ENCODE assay signal across 19 cellular contexts in the genomic region with DNA sequence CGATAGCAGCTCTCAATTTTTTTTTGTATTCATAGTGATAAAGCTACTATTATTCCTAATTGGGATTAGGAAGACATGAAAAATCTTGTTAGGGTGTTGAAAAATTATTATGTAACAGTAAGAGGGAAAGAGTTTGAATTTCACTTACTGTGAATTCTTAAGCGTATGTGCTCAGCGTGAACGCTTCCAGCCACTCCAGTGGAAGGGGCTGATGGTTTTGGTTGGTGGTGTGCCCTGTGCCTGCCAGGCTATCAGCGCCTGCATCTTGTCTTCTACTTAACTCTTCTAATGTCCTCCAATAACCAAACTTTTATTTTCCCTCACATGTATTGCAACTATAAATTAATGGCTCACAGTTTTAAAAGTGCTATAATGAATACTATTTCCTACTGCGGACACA. TPM values are rescaled to one million over a fixed set of nuclear protein-coding genes. Genes with fewer than 3 reads are reported as not detected.
DNase-seq lines count a peak whose midpoint lies in the region; ATAC-seq and TF ChIP-seq lines count a peak whose summit lies in the region.
"Had no signal": no experiment of that assay in that cellular context is flagged by ENCODE, and none has a peak within 500 bp of the region (broad histone marks: within the 10 kb centered on the region; RNA-seq: fewer than 3 reads in every experiment).

No MANE protein-coding gene starts in this region.

- DNase-seq in HFFc6 (no peak), esophagus muscularis mucosa (ENCODE audit: extremely low spot score) (no peak), hepatocyte (ENCODE audit: low spot score) (no peak), progenitor cell of endocrine pancreas (ENCODE audit: low spot score, unreplicated experiment) (no peak), foreskin melanocyte (no peak)
- no peak for DNase-seq in activated naive CD8-positive, alpha-beta T cell treated with anti-CD3 and anti-CD28 coated beads, Interleukin-2, amount 50 U/mL, for 24 hours
- no peak for DNase-seq in central memory CD4-positive, alpha-beta T cell
- DNase-seq: activated CD8-positive, alpha-beta T cell treated with anti-CD3 and anti-CD28 coated beads, Interleukin-2, amount 10 ng/mL, durations not matched to agents 7 days and 5 days; CD4-positive, alpha-beta T cell; cerebellar nuclear complex; effector memory CD8-positive, alpha-beta T cell; Karpas-422; left lung; NCI-H1092 treated with DMSO at 0.1 percent for 48 hours; NCI-H524 treated with DMSO at 0.1 percent for 48 hours; occipital lobe; SIG-M5; stimulated activated CD8-positive, alpha-beta memory T cell treated with anti-CD3 and anti-CD28 coated beads, Interleukin-4, amount 100 ng/mL, for 48 hours had no signal

- TF ChIP-seq POLR2A in esophagus muscularis mucosa (IDR thresholded peaks at IDR 0.05; ENCODE audit: low read depth), result no peak

- TF ChIP-seq CTCF in HFFc6 (IDR thresholded peaks at IDR 0.05) (no peak), esophagus muscularis mucosa (IDR thresholded peaks at IDR 0.05) (no peak), hepatocyte (IDR thresholded peaks at IDR 0.05; ENCODE audit: poor library complexity) (no peak), progenitor cell of endocrine pancreas (IDR thresholded peaks at IDR 0.05; ENCODE audit: unreplicated experiment) (no peak)

- intact Hi-C loops in esophagus muscularis mucosa (cut with DNase I), result loop anchor here (10.0 kb wide), 1 partner anchor 523 kb away; no protein-coding TSS in a partner anchor

- H3K4me3 Mint-ChIP-seq in HFFc6 (peak overlapping the region; percentile 39; the same call in 1 of the 2 replicates), progenitor cell of endocrine pancreas (ENCODE audit: low read depth) (no peak overlapping the region)
- no peak overlapping the region for H3K4me3 Mint-ChIP-seq in activated naive CD8-positive, alpha-beta T cell treated with anti-CD3 and anti-CD28 coated beads, Interleukin-2, amount 50 U/mL, for 24 hours
- H3K4me3 Mint-ChIP-seq: activated CD8-positive, alpha-beta T cell treated with anti-CD3 and anti-CD28 coated beads, Interleukin-2, amount 10 ng/mL, durations not matched to agents 7 days and 5 days; CD4-positive, alpha-beta T cell; effector memory CD8-positive, alpha-beta T cell had no signal

- no peak overlapping the region for H2AFZ ChIP-seq in hepatocyte

- H3K4me1 Mint-ChIP-seq in HFFc6 (ENCODE audit: low read depth), result peaks cover 62% of the 10 kb centered on the region
- H3K4me1 Mint-ChIP-seq in activated naive CD8-positive, alpha-beta T cell treated with anti-CD3 and anti-CD28 coated beads, Interleukin-2, amount 50 U/mL, for 24 hours, result peaks cover 2% of the 10 kb centered on the region
- peaks cover 30% of the 10 kb centered on the region for H3K4me1 Mint-ChIP-seq in progenitor cell of endocrine pancreas (ENCODE audit: low read depth)

- no peak for TF ChIP-seq EP300 in esophagus muscularis mucosa (IDR thresholded peaks at IDR 0.05)

- no peaks in the 10 kb centered on the region for H3K9me2 ChIP-seq in hepatocyte (replicated peaks; ENCODE audit: insufficient read depth)

- no peak for ATAC-seq in activated naive CD8-positive, alpha-beta T cell treated with anti-CD3 and anti-CD28 coated beads, Interleukin-2, amount 50 U/mL, for 24 hours
- ATAC-seq: activated CD8-positive, alpha-beta T cell treated with anti-CD3 and anti-CD28 coated beads, Interleukin-2, amount 10 ng/mL, durations not matched to agents 7 days and 5 days; effector memory CD8-positive, alpha-beta T cell; left lung had no signal

- H3K27ac Mint-ChIP-seq in HFFc6, result peak overlapping the region; percentile 90
- no peak overlapping the region for H3K27ac Mint-ChIP-seq in activated naive CD8-positive, alpha-beta T cell treated with anti-CD3 and anti-CD28 coated beads, Interleukin-2, amount 50 U/mL, for 24 hours
- H3K27ac Mint-ChIP-seq in progenitor cell of endocrine pancreas, result no peak overlapping the region
- H3K27ac Mint-ChIP-seq: activated CD8-positive, alpha-beta T cell treated with anti-CD3 and anti-CD28 coated beads, Interleukin-2, amount 10 ng/mL, durations not matched to agents 7 days and 5 days; CD4-positive, alpha-beta T cell; effector memory CD8-positive, alpha-beta T cell had no signal

- H3K27me3 Mint-ChIP-seq in HFFc6 (ENCODE audit: insufficient read depth) (no peaks in the 10 kb centered on the region; the same call in 1 of the 2 replicates), progenitor cell of endocrine pancreas (no peaks in the 10 kb centered on the region)
- no peaks in the 10 kb centered on the region for H3K27me3 Mint-ChIP-seq in activated naive CD8-positive, alpha-beta T cell treated with anti-CD3 and anti-CD28 coated beads, Interleukin-2, amount 50 U/mL, for 24 hours
- H3K27me3 Mint-ChIP-seq: CD4-positive, alpha-beta T cell; effector memory CD8-positive, alpha-beta T cell had no signal

- H3K9me3 Mint-ChIP-seq in HFFc6, result no peaks in the 10 kb centered on the region
- H3K9me3 Mint-ChIP-seq in activated naive CD8-positive, alpha-beta T cell treated with anti-CD3 and anti-CD28 coated beads, Interleukin-2, amount 50 U/mL, for 24 hours, result no peaks in the 10 kb centered on the region
- no peaks in the 10 kb centered on the region for H3K9me3 Mint-ChIP-seq in progenitor cell of endocrine pancreas (ENCODE audit: low read depth)
- H3K9me3 Mint-ChIP-seq: CD4-positive, alpha-beta T cell; effector memory CD8-positive, alpha-beta T cell had no signal

- H4K20me1 ChIP-seq in hepatocyte (ENCODE audit: insufficient read depth, poor library complexity, severe bottlenecking), result no peaks in the 10 kb centered on the region

- peaks cover 32 to 87% (median 74%) of the 10 kb centered on the region in 4 donors for H3K4me1 ChIP-seq in esophagus muscularis mucosa
- H3K4me1 ChIP-seq in hepatocyte (ENCODE audit: insufficient read depth), result peaks cover 7% of the 10 kb centered on the region
- H3K4me1 ChIP-seq in skeletal muscle tissue (ENCODE audit: control insufficient read depth in 3 of 3, insufficient read depth in 3 of 3, low read length in 3 of 3), result peaks cover 11 to 21% (median 17%) of the 10 kb centered on the region in 3 donors
- H3K4me1 ChIP-seq: left lung had no signal

- H3K79me2 ChIP-seq in hepatocyte, result peaks cover 32% of the 10 kb centered on the region

- H3K4me3 ChIP-seq in esophagus muscularis mucosa (peak overlapping the region in 3 of 4 donors; percentile 19 to 33 (median 29)), hepatocyte (no peak overlapping the region), skeletal muscle tissue (ENCODE audit: low read length in 3 of 3) (peak overlapping the region in 2 of 3 donors; percentile 44 to 52)
- H3K4me3 ChIP-seq: left lung had no signal

- H3K27ac ChIP-seq in esophagus muscularis mucosa (replicated peaks in 1 of 4) (peak overlapping the region; percentile 81 to 86 (median 84)), hepatocyte (peak overlapping the region; percentile 78), skeletal muscle tissue (ENCODE audit: low read depth, low read length) (peak overlapping the region; percentile 91)
- H3K27ac ChIP-seq: left lung had no signal

- H3K36me3 ChIP-seq in esophagus muscularis mucosa, result no peaks in the 10 kb centered on the region
- H3K36me3 ChIP-seq in hepatocyte (replicated peaks; ENCODE audit: insufficient read depth, low read depth), result no peaks in the 10 kb centered on the region
- no peaks in the 10 kb centered on the region for H3K36me3 ChIP-seq in skeletal muscle tissue (ENCODE audit: control insufficient read depth in 3 of 3, insufficient read depth in 3 of 3, low read length in 3 of 3)
- H3K36me3 ChIP-seq: left lung had no signal

- no peak overlapping the region for H3K4me2 ChIP-seq in hepatocyte

- no peaks in the 10 kb centered on the region for H3K9me3 ChIP-seq in esophagus muscularis mucosa
- no peaks in the 10 kb centered on the region for H3K9me3 ChIP-seq in hepatocyte (ENCODE audit: low read depth)
- H3K9me3 ChIP-seq in skeletal muscle tissue (ENCODE audit: control insufficient read depth in 3 of 3, low read length in 3 of 3), result no peaks in the 10 kb centered on the region
- H3K9me3 ChIP-seq: left lung had no signal

- peak overlapping the region; percentile 21 to 65 (median 57) for H3K9ac ChIP-seq in skeletal muscle tissue (ENCODE audit: low read depth in 1 of 3, low read length in 3 of 3)

- H3K36me3 Mint-ChIP-seq in HFFc6 (ENCODE audit: low read depth) (peaks cover 7% of the 10 kb centered on the region), progenitor cell of endocrine pancreas (ENCODE audit: insufficient read depth) (no peaks in the 10 kb centered on the region)
- peaks cover 2% of the 10 kb centered on the region for H3K36me3 Mint-ChIP-seq in activated naive CD8-positive, alpha-beta T cell treated with anti-CD3 and anti-CD28 coated beads, Interleukin-2, amount 50 U/mL, for 24 hours (ENCODE audit: low read depth)

- WGBS in esophagus muscularis mucosa, result 57% methylated on average over 6 of the region's 6 CpGs
- 99% methylated on average over 6 of the region's 6 CpGs for WGBS in hepatocyte (ENCODE audit: low lambda C conversion rate, missing lambda C conversion rate)

- H3K27me3 ChIP-seq in esophagus muscularis mucosa (no peaks in the 10 kb centered on the region), hepatocyte (no peaks in the 10 kb centered on the region), skeletal muscle tissue (ENCODE audit: control insufficient read depth in 3 of 3, insufficient read depth in 3 of 3, low read length in 3 of 3) (no peaks in the 10 kb centered on the region)
- H3K27me3 ChIP-seq: left lung had no signal

RNA-seq across cellular contexts. Expression of gene CDIN1, which starts 22.5 kb away (rescaled TPM):
- total RNA-seq in HFFc6 (2021; fragmentation: NEBNext Ultra II Directional; extraction: Animal tissue kit (Norgen Biotek cat#: 25700)), result 10 to 100 TPM; 19.4 to 24.4 (median 20.4) TPM
- total RNA-seq in esophagus muscularis mucosa (10 to 100 TPM; 15.4 to 17.2 (median 16.7) TPM), hepatocyte (13.8 and 17.9 TPM in 2 replicates), skeletal muscle tissue (7.8 TPM), progenitor cell of endocrine pancreas (28.8 and 30.3 TPM in 2 replicates)
- polyA plus RNA-seq in hepatocyte, result 12.3 and 13.1 TPM in 2 replicates
